Comparison of ENCODE assay signal across 12 cellular contexts in the genomic region with DNA sequence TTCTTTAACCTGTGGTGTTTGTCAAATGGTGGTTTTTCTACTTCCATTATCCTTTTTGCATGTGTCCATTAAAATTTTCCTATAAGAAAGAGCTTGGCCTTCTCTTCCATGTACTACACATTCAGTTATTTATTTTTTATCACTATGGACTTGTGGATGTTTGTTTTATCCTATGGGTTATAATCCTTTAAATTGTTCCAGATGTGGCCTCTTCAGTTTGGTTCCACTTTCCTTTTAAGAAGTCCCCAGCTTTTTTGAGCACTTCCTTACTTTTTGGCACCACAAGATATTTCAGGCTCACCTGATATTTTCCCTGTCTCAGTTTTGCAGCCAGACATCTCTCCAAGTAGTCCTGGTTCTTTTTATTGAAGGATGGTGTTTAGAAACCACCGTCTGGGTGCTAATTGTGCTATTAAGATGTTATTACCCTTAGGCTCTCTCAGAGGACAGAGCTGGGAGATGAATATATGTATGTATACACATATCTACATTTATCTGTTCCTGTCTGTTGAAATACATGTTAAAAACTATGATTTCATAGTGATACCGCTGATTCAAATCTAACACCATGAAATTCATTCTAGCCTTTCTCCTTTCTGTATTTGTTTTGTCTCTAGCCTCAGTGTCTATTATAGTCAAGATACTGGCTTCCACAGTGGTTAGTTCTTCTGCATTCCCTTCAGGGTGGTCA.
DNase-seq lines count a peak whose midpoint lies in the region; ATAC-seq, FAIRE-seq and TF ChIP-seq lines count a peak whose summit lies in the region.
"Had no signal": no experiment of that assay in that cellular context is flagged by ENCODE, and none has a peak within 500 bp of the region (broad histone marks: within the 10 kb centered on the region; RNA-seq: fewer than 3 reads in every experiment).

No MANE protein-coding gene starts in this region.

- no peak overlapping the region for H3K9ac ChIP-seq in SK-N-SH

- no peaks in the 10 kb centered on the region for H3K27me3 Mint-ChIP-seq in CD8-positive, alpha-beta T cell (ENCODE audit: low read depth)

- TF ChIP-seq EP300 in SK-N-SH (IDR thresholded peaks at IDR 0.05; ENCODE audit: borderline replicate concordance in 1 of 2, low read depth in 1 of 2, low read length in 1 of 2): no peak

- H3K27ac ChIP-seq in CD8-positive, alpha-beta T cell (ENCODE audit: low read depth, low read length): no peak overlapping the region
- H3K27ac ChIP-seq in SK-N-SH (ENCODE audit: low read depth in 2 of 2, low read length in 1 of 2) (peak overlapping the region; percentile 25 to 34; a peak in 2 of 4 replicates), foreskin keratinocyte (no peak overlapping the region)

- H2AFZ ChIP-seq in SK-N-SH (ENCODE audit: low read depth): no peak overlapping the region

- no peaks in the 10 kb centered on the region for H3K9me2 ChIP-seq in SK-N-SH

- H3K36me3 Mint-ChIP-seq in CD8-positive, alpha-beta T cell: peaks cover 14% of the 10 kb centered on the region

- H3K4me3 ChIP-seq in CD8-positive, alpha-beta T cell (ENCODE audit: low read depth, low read length): no peak overlapping the region
- H3K4me3 ChIP-seq in SK-N-SH (ENCODE audit: low read depth in 2 of 2, low read length in 1 of 2): no peak overlapping the region

- no peak for ATAC-seq in CD8-positive, alpha-beta T cell
- ATAC-seq in HG02884 (IDR thresholded peaks at IDR 0.05; ENCODE audit: unreplicated experiment) (peak; percentile 91), foreskin keratinocyte (no peak)
- ATAC-seq: left ventricle myocardium superior had no signal

- peak; percentile 86 for FAIRE-seq in GM19239 (lab: Jason Lieb, UNC)

- CTCF ChIA-PET in CD8-positive, alpha-beta T cell (lab: Charles Lee): no interaction called here
- CTCF ChIA-PET in SK-N-SH (lab: Yijun Ruan, JAX): no interaction called here

- H3K4me1 Mint-ChIP-seq in CD8-positive, alpha-beta T cell (ENCODE audit: low read depth): peaks cover 10% of the 10 kb centered on the region

- no peak overlapping the region for H3K4me3 Mint-ChIP-seq in CD8-positive, alpha-beta T cell

- peak overlapping the region; percentile 31; the same call in 1 of the 2 replicates for H3K4me2 ChIP-seq in SK-N-SH

- no peaks in the 10 kb centered on the region for H3K9me3 ChIP-seq in CD8-positive, alpha-beta T cell (ENCODE audit: low read length)
- H3K9me3 ChIP-seq in SK-N-SH: no peaks in the 10 kb centered on the region

- H3K27me3 ChIP-seq in CD8-positive, alpha-beta T cell (ENCODE audit: insufficient read depth, low read length): no peaks in the 10 kb centered on the region
- H3K27me3 ChIP-seq in SK-N-SH (ENCODE audit: insufficient read depth): no peaks in the 10 kb centered on the region
- H3K27me3 ChIP-seq in foreskin keratinocyte: no peaks in the 10 kb centered on the region

- H3K79me2 ChIP-seq in SK-N-SH (ENCODE audit: insufficient read depth): peaks cover 24% of the 10 kb centered on the region; the same call in 1 of the 2 replicates

- no peaks in the 10 kb centered on the region for H3K4me1 ChIP-seq in CD8-positive, alpha-beta T cell (ENCODE audit: insufficient read depth, low read length)
- peaks cover 0 to 8% of the 10 kb centered on the region in 2 experiments; a peak in 2 of 4 replicates for H3K4me1 ChIP-seq in SK-N-SH (ENCODE audit: control insufficient read depth in 1 of 2, insufficient read depth in 2 of 2, low read depth in 1 of 2, low read length in 1 of 2)
- H3K4me1 ChIP-seq in foreskin keratinocyte: no peaks in the 10 kb centered on the region

- no peaks in the 10 kb centered on the region for H4K20me1 ChIP-seq in SK-N-SH (ENCODE audit: insufficient read depth)

- H3K9me3 Mint-ChIP-seq in CD8-positive, alpha-beta T cell: no peaks in the 10 kb centered on the region

- WGBS in SK-N-SH (ENCODE audit: low lambda C conversion rate): 57% methylated on average over 2 of the region's 2 CpGs

- intact Hi-C loops in CD8-positive, alpha-beta T cell (cut with DNase I, micrococcal nuclease): no loop called here
- intact Hi-C loops in posterior cingulate gyrus (cut with DNase I): no loop called here

- DNase-seq in CD8-positive, alpha-beta T cell: no peak
- no peak for DNase-seq in GM19239 (ENCODE audit: insufficient read length, low spot score)
- DNase-seq in SK-N-SH: no peak
- DNase-seq in RKO (ENCODE audit: low spot score): no peak
- DNase-seq in posterior cingulate gyrus: no peak
- DNase-seq in hippocampal formation (lab: John Stamatoyannopoulos, UW): no peak
- no peak for DNase-seq in foreskin keratinocyte
- DNase-seq: H7; left ventricle myocardium superior; NCI-H226; stimulated activated CD4-positive, alpha-beta T cell treated with anti-CD3 and anti-CD28 coated beads, Interleukin-4, amount 100 ng/mL, for 24 hours had no signal

- no peaks in the 10 kb centered on the region for H3K36me3 ChIP-seq in CD8-positive, alpha-beta T cell (ENCODE audit: insufficient read depth, low read length)
- H3K36me3 ChIP-seq in SK-N-SH (replicated peaks in 1 of 2; ENCODE audit: control insufficient read depth in 1 of 2, insufficient read depth in 2 of 2, low read length in 1 of 2): peaks cover 0 to under 1% of the 10 kb centered on the region in 2 experiments

- POLR2A ChIA-PET in CD8-positive, alpha-beta T cell (lab: Charles Lee): no interaction called here
- POLR2A ChIA-PET in SK-N-SH (lab: Yijun Ruan, JAX): no interaction called here

- no peaks in the 10 kb centered on the region for H3F3A ChIP-seq in SK-N-SH (replicated peaks; ENCODE audit: insufficient read depth)

- no peak for TF ChIP-seq CTCF in CD8-positive, alpha-beta T cell (IDR thresholded peaks at IDR 0.05)
- TF ChIP-seq CTCF in SK-N-SH (IDR thresholded peaks at IDR 0.05) (no peak), foreskin keratinocyte (conservative IDR thresholded peaks at IDR 0.05) (no peak)

- no peak for TF ChIP-seq RAD21 in SK-N-SH (IDR thresholded peaks at IDR 0.05; ENCODE audit: low read length)

- peak overlapping the region; percentile 34 for H3K27ac Mint-ChIP-seq in CD8-positive, alpha-beta T cell

TF ChIP-seq in SK-N-SH, 30 proteins besides CTCF, POLR2A, EP300 and RAD21:
- TF ChIP-seq GATA2 (CRISPR knock-in tag; IDR thresholded peaks at IDR 0.05) (no peak), TCF12 (IDR thresholded peaks at IDR 0.05) (no peak), EZH2phosphoT487 (IDR thresholded peaks at IDR 0.05; ENCODE audit: borderline replicate concordance, low read depth) (no peak), SMC3 (IDR thresholded peaks at IDR 0.05; ENCODE audit: low read depth, low read length) (no peak)
- TF ChIP-seq, protein P1, sequence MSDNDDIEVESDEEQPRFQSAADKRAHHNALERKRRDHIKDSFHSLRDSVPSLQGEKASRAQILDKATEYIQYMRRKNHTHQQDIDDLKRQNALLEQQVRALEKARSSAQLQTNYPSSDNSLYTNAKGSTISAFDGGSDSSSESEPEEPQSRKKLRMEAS (IDR thresholded peaks at IDR 0.05; ENCODE audit: low read depth): no peak
- TF ChIP-seq, protein P2, sequence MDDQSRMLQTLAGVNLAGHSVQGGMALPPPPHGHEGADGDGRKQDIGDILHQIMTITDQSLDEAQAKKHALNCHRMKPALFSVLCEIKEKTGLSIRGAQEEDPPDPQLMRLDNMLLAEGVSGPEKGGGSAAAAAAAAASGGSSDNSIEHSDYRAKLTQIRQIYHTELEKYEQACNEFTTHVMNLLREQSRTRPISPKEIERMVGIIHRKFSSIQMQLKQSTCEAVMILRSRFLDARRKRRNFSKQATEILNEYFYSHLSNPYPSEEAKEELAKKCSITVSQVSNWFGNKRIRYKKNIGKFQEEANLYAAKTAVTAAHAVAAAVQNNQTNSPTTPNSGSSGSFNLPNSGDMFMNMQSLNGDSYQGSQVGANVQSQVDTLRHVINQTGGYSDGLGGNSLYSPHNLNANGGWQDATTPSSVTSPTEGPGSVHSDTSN (IDR thresholded peaks at IDR 0.05): no peak
TF ChIP-seq in SK-N-SH: peak in this region for 0.

Comparison
In these comparisons a context has a peak if more than half of its experiments do, and no peak if none do; other contexts are left out.
1. H3K27ac ChIP-seq: peak in SK-N-SH (2 of 2); none in CD8-positive, alpha-beta T cell (single experiment) and foreskin keratinocyte (single experiment).